ENCODE assay signal across 17 cellular contexts in the genomic region with DNA sequence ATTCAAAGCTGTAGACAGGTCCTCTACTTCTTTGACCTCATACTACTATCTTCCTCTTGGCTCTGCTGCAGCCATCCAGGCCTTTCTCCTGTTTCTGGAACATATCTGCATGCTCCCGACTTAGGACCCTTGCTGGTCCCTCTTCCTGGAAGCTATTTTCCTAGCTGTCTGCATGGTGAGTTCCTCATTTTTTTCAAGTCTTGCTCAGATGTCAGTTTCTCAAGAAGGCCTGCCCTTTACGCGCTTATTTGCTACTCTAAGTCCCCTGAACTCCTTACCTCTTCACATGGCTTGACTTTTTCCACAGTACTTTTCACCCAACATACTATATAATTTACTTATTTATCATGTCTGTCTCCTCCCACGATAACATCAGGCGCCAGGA.
"Had no signal": no experiment of that assay in that cellular context is flagged by ENCODE, and none has a peak within 500 bp of the region (broad histone marks: within the 10 kb centered on the region; RNA-seq: fewer than 3 reads in every experiment).

No MANE protein-coding gene starts in this region.

- H3K27ac ChIP-seq: tibial artery had no signal

- H3K4me3 ChIP-seq: esophagus squamous epithelium, smooth muscle cell, tibial artery had no signal

- H3K27ac Mint-ChIP-seq: activated CD8-positive, alpha-beta memory T cell treated with anti-CD3 and anti-CD28 coated beads, Interleukin-2, amount 10 ng/mL, durations not matched to agents 7 days and 5 days; activated naive CD8-positive, alpha-beta T cell treated with anti-CD3 and anti-CD28 coated beads for 36 hours; progenitor cell of endocrine pancreas had no signal

- DNase-seq: activated CD4-positive, alpha-beta T cell treated with anti-CD3 and anti-CD28 coated beads, Interleukin-2, amount 50 U/mL, for 48 hours; activated CD8-positive, alpha-beta memory T cell treated with anti-CD3 and anti-CD28 coated beads, Interleukin-2, amount 10 ng/mL, durations not matched to agents 7 days and 5 days; activated gamma-delta T cell; activated naive CD8-positive, alpha-beta T cell treated with anti-CD3 and anti-CD28 coated beads for 36 hours; activated T-cell treated with anti-CD3 and anti-CD28 coated beads, Interleukin-2, amount 50 U/mL, for 4 hours; esophagus squamous epithelium; head of caudate nucleus; left colon; naive thymus-derived CD4-positive, alpha-beta T cell; nucleus accumbens; right cardiac atrium; T-helper 2 cell; tibial artery had no signal

- H3K9me3 Mint-ChIP-seq: activated naive CD8-positive, alpha-beta T cell treated with anti-CD3 and anti-CD28 coated beads for 36 hours; activated T-cell treated with anti-CD3 and anti-CD28 coated beads, Interleukin-2, amount 50 U/mL, for 4 hours; stimulated activated effector memory CD8-positive, alpha-beta T cell treated with anti-CD3 and anti-CD28 coated beads, Interleukin-12 subunit alpha, Interleukin-12 subunit beta, amount 100 ng/mL, for 72 hours had no signal

- ATAC-seq: activated CD4-positive, CD25-positive, alpha-beta regulatory T cell treated with anti-CD3 and anti-CD28 coated beads, Interleukin-2, amount 50 U/mL, for 24 hours; activated CD8-positive, alpha-beta memory T cell treated with anti-CD3 and anti-CD28 coated beads, Interleukin-2, amount 10 ng/mL, durations not matched to agents 7 days and 5 days; activated T-cell treated with anti-CD3 and anti-CD28 coated beads, Interleukin-2, amount 50 U/mL, for 4 hours; stimulated activated effector memory CD8-positive, alpha-beta T cell treated with anti-CD3 and anti-CD28 coated beads, Interleukin-12 subunit alpha, Interleukin-12 subunit beta, amount 100 ng/mL, for 72 hours had no signal

- H3K27me3 ChIP-seq: esophagus squamous epithelium, tibial artery had no signal

- H3K27me3 Mint-ChIP-seq: activated CD8-positive, alpha-beta memory T cell treated with anti-CD3 and anti-CD28 coated beads, Interleukin-2, amount 10 ng/mL, durations not matched to agents 7 days and 5 days; activated naive CD8-positive, alpha-beta T cell treated with anti-CD3 and anti-CD28 coated beads for 36 hours; naive thymus-derived CD4-positive, alpha-beta T cell; progenitor cell of endocrine pancreas had no signal

- H3K4me3 Mint-ChIP-seq: activated CD8-positive, alpha-beta memory T cell treated with anti-CD3 and anti-CD28 coated beads, Interleukin-2, amount 10 ng/mL, durations not matched to agents 7 days and 5 days; activated naive CD8-positive, alpha-beta T cell treated with anti-CD3 and anti-CD28 coated beads for 36 hours; activated T-cell treated with anti-CD3 and anti-CD28 coated beads, Interleukin-2, amount 50 U/mL, for 4 hours; stimulated activated effector memory CD8-positive, alpha-beta T cell treated with anti-CD3 and anti-CD28 coated beads, Interleukin-12 subunit alpha, Interleukin-12 subunit beta, amount 100 ng/mL, for 72 hours had no signal
